9 cellular contexts compared by ENCODE assay signal in the genomic region with DNA sequence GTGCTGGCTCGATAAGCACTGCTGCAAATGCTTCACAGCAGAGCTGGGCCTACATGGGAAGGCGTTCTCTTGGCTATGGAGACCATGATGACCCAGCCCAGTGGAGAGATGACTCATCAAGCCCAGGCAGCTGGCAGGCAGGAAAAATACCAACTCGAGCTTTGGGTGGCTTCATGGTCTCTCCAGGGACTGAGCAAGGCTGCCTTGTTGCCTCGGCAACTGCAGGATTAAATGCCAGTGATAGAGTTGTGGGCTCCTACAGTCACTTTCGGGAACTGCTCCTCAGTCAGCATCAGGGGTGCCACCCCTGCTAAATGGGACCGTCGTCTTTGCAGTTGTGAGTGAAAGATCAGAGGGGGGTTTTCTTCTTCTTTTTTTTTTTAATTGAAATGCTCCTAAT. TPM values are rescaled to one million over a fixed set of nuclear protein-coding genes. Genes with fewer than 3 reads are reported as not detected.
DNase-seq lines count a peak whose midpoint lies in the region; ATAC-seq and TF ChIP-seq lines count a peak whose summit lies in the region.
"Had no signal": no experiment of that assay in that cellular context is flagged by ENCODE, and none has a peak within 500 bp of the region (broad histone marks: within the 10 kb centered on the region; RNA-seq: fewer than 3 reads in every experiment).

No MANE protein-coding gene starts in this region.

- H3K36me3 ChIP-seq in prostate gland (no peaks in the 10 kb centered on the region), tibial nerve (no peaks in the 10 kb centered on the region)

- DNase-seq in EH (ENCODE audit: low read depth) (peak; percentile 92), NCI-H2196 treated with DMSO at 0.1 percent for 48 hours (lab: John Stamatoyannopoulos, UW; ENCODE audit: unreplicated experiment) (peak; percentile 52), dorsolateral prefrontal cortex (peak in 8 of 10 donors; percentile 43 to 86 (median 67)), prostate gland (ENCODE audit: low spot score) (no peak), tibial nerve (ENCODE audit: low spot score in 2 of 2) (no peak)
- DNase-seq: heart right ventricle had no signal

- intact Hi-C loops in dorsolateral prefrontal cortex (cut with DNase I) (no loop called here), prostate gland (cut with DNase I) (no loop called here)

- H3K27me3 ChIP-seq in dorsolateral prefrontal cortex: no peaks in the 10 kb centered on the region
- no peaks in the 10 kb centered on the region for H3K27me3 ChIP-seq in prostate gland (replicated peaks; ENCODE audit: insufficient read depth)
- no peaks in the 10 kb centered on the region for H3K27me3 ChIP-seq in tibial nerve
- H3K27me3 ChIP-seq: heart right ventricle had no signal

- no peak for TF ChIP-seq POLR2A in prostate gland (IDR thresholded peaks at IDR 0.05)
- no peak for TF ChIP-seq POLR2A in tibial nerve (IDR thresholded peaks at IDR 0.05)

- H3K9me3 ChIP-seq in prostate gland (no peaks in the 10 kb centered on the region), tibial nerve (no peaks in the 10 kb centered on the region)
- H3K9me3 ChIP-seq: heart right ventricle had no signal

- peak overlapping the region in 19 of 59 donors; percentile 0 to 52 (median 31) for H3K27ac ChIP-seq in dorsolateral prefrontal cortex
- peak overlapping the region; percentile 42 to 67 for H3K27ac ChIP-seq in prostate gland
- no peak overlapping the region for H3K27ac ChIP-seq in tibial nerve
- H3K27ac ChIP-seq: heart right ventricle had no signal

- 60% methylated on average over 7 of the region's 7 CpGs for WGBS in prostate gland
- WGBS in tibial nerve, 2 donors: 56 to 65% methylated on average over 6 to 7 of the region's 7 CpGs

- H3K4me1 ChIP-seq in prostate gland (replicated peaks) (peaks cover 11% of the 10 kb centered on the region), tibial nerve (peaks cover 0 to 43% (median 0%) of the 10 kb centered on the region in 4 donors)

- TF ChIP-seq CTCF in dorsolateral prefrontal cortex (IDR thresholded peaks at IDR 0.05 in 54 of 56, conservative IDR thresholded peaks at IDR 0.05 in 2 of 56; ENCODE audit: low read depth in 1 of 56, partially characterized antibody in 56 of 56) (peak in 4 of 56 donors; percentile 7 to 25 (median 16)), prostate gland (IDR thresholded peaks at IDR 0.05) (no peak), tibial nerve (IDR thresholded peaks at IDR 0.05) (no peak)

- TF ChIP-seq EP300 in tibial nerve (IDR thresholded peaks at IDR 0.05): no peak

- no peak overlapping the region for H3K4me3 ChIP-seq in dorsolateral prefrontal cortex
- H3K4me3 ChIP-seq in prostate gland: no peak overlapping the region
- H3K4me3 ChIP-seq in tibial nerve: no peak overlapping the region
- H3K4me3 ChIP-seq: heart right ventricle had no signal

- ATAC-seq in GM21447 (IDR thresholded peaks at IDR 0.05; ENCODE audit: unreplicated experiment) (no peak), GM21390 (IDR thresholded peaks at IDR 0.05; ENCODE audit: unreplicated experiment) (no peak), HG02798 (IDR thresholded peaks at IDR 0.05; ENCODE audit: poor library complexity, unreplicated experiment) (no peak)

RNA-seq across cellular contexts. Expression of a gene that starts 54.6 kb away (rescaled TPM):
- total RNA-seq in dorsolateral prefrontal cortex: 1 to 10 TPM in 79 of 120 experiments, under 1 TPM in 38, not detected in 3; 0.31 to 4.8 (median 1.3) TPM
- total RNA-seq in prostate gland: 10 to 100 TPM; 14.9 to 25.1 TPM
- total RNA-seq in tibial nerve: 1 to 10 TPM in 3 of 4 donors, under 1 TPM in 1; 0.98 to 9.3 (median 2.7) TPM

Comparison
In these comparisons a context has a peak if more than half of its experiments do, and no peak if none do; other contexts are left out.
1. DNase-seq: peak in EH (single experiment), NCI-H2196 treated with DMSO at 0.1 percent for 48 hours (single experiment) and dorsolateral prefrontal cortex (8 of 10); none in prostate gland (single experiment) and tibial nerve (0 of 2).
2. H3K27ac ChIP-seq: peak in prostate gland (2 of 2); none in tibial nerve (0 of 4).